9 cellular contexts compared by ENCODE assay signal in genomic region chr14:74425525-74426201, GRCh38. TPM values are rescaled to one million over a fixed set of nuclear protein-coding genes. Genes with fewer than 3 reads are reported as not detected.
DNase-seq lines count a peak whose midpoint lies in the region; ATAC-seq, FAIRE-seq and TF ChIP-seq lines count a peak whose summit lies in the region.
"Had no signal": no experiment of that assay in that cellular context is flagged by ENCODE, and none has a peak within 500 bp of the region (broad histone marks: within the 10 kb centered on the region; RNA-seq: fewer than 3 reads in every experiment).

No MANE protein-coding gene starts in this region.

- H3K4me1 ChIP-seq in psoas muscle, result no peaks in the 10 kb centered on the region

- ATAC-seq in psoas muscle (peak; percentile 58 to 73 (median 68)), HG02870 (IDR thresholded peaks at IDR 0.05; ENCODE audit: unreplicated experiment) (no peak)

- DNase-seq in NCI-H146 (lab: John Stamatoyannopoulos, UW), result peak; percentile 12
- DNase-seq in NCI-H146 treated with DMSO at 0.1 percent for 48 hours (lab: John Stamatoyannopoulos, UW; ENCODE audit: unreplicated experiment), result no peak
- peak; percentile 85 for DNase-seq in activated CD8-positive, alpha-beta memory T cell treated with anti-CD3 and anti-CD28 coated beads, Interleukin-2, amount 50 U/mL, for 48 hours
- peak; percentile 80 to 82 for DNase-seq in frontal cortex (ENCODE audit: low spot score in 2 of 2)
- DNase-seq in psoas muscle, result peak; percentile 35 to 66
- DNase-seq in SW 1271 (lab: John Stamatoyannopoulos, UW), result no peak
- no peak for DNase-seq in NCI-H2081 (lab: John Stamatoyannopoulos, UW)

- H3K36me3 ChIP-seq in psoas muscle (ENCODE audit: insufficient read depth in 1 of 2, low read depth in 1 of 2), result no peaks in the 10 kb centered on the region
- H3K36me3 ChIP-seq: Peyer's patch had no signal

- no peak for FAIRE-seq in frontal cortex (lab: Jason Lieb, UNC)

- no peaks in the 10 kb centered on the region for H3K9me3 ChIP-seq in psoas muscle
- H3K9me3 ChIP-seq: Peyer's patch had no signal

- intact Hi-C loops in psoas muscle (cut with DNase I), result no loop called here

- no peak overlapping the region for H3K4me3 ChIP-seq in psoas muscle
- H3K4me3 ChIP-seq: Peyer's patch had no signal

- 3 to 8% (median 3%) methylated on average over 19 to 66 of the region's 66 CpGs for WGBS in psoas muscle, 3 donors

- H3K27ac ChIP-seq in psoas muscle, result no peak overlapping the region
- H3K27ac ChIP-seq: Peyer's patch had no signal

- TF ChIP-seq CTCF in psoas muscle (IDR thresholded peaks at IDR 0.05), result no peak

- peaks cover 3 to 31% (median 3%) of the 10 kb centered on the region in 3 donors for H3K27me3 ChIP-seq in psoas muscle (ENCODE audit: insufficient read depth in 3 of 3, low read length in 2 of 3)
- H3K27me3 ChIP-seq: Peyer's patch had no signal

RNA-seq across cellular contexts. Expression of gene SYNDIG1L, which starts 0.3 kb away (rescaled TPM):
- total RNA-seq in frontal cortex (6.9 TPM), psoas muscle (not detected)
- not detected for polyA plus RNA-seq in psoas muscle

Comparison
In these comparisons a context has a peak if more than half of its experiments do, and no peak if none do; other contexts are left out.
1. DNase-seq: peak in NCI-H146 (single experiment), activated CD8-positive, alpha-beta memory T cell treated with anti-CD3 and anti-CD28 coated beads, Interleukin-2, amount 50 U/mL, for 48 hours (single experiment), frontal cortex (2 of 2) and psoas muscle (2 of 2); none in NCI-H146 treated with DMSO at 0.1 percent for 48 hours (single experiment), SW 1271 (0 of 2) and NCI-H2081 (0 of 2).